12 cellular contexts compared by ENCODE assay signal in genomic region chr4:79348405-79348804, GRCh38. TPM values are rescaled to one million over a fixed set of nuclear protein-coding genes. Genes with fewer than 3 reads are reported as not detected.
"Had no signal": no experiment of that assay in that cellular context is flagged by ENCODE, and none has a peak within 500 bp of the region (broad histone marks: within the 10 kb centered on the region; RNA-seq: fewer than 3 reads in every experiment).

No MANE protein-coding gene starts in this region.

- H2AFZ ChIP-seq: GM23248, GM23338 had no signal

- H3K9me3 ChIP-seq: HAP-1 had no signal

- H3K36me3 ChIP-seq: HAP-1 had no signal

- H3K4me1 Mint-ChIP-seq: GM23338, H9 had no signal

- H3K4me3 Mint-ChIP-seq: GM23338, H9, HFFc6 had no signal

- ATAC-seq: GM23338, HCT116 had no signal

- H3K9ac ChIP-seq: GM23248 had no signal

- DNase-seq: GM23248, GOT3, H7, H9, HCEC 1CT, HFFc6 had no signal

- H3K4me2 ChIP-seq: GM23338 had no signal

- H3K4me3 ChIP-seq: GM23248, GM23338, HAP-1 had no signal

- H3K27ac Mint-ChIP-seq: GM23338, H9, HFFc6 had no signal

- H3K4me1 ChIP-seq: HAP-1 had no signal

- H3K27ac ChIP-seq: GM23248 had no signal

- FAIRE-seq: H1, H54 had no signal

RNA-seq across cellular contexts. Expression of gene NAA11, which starts 22.5 kb away (rescaled TPM):
- total RNA-seq: GM23248, GM23338, H1, H7, H9, HFFc6 had no signal
- polyA plus RNA-seq: GM23248, GM23338, H1 had no signal

RNA-seq across cellular contexts. Expression of gene GK2, which starts 59.6 kb away (rescaled TPM):
- total RNA-seq: GM23248, GM23338, H1, H4, H7, H9, HFFc6 had no signal
- polyA plus RNA-seq: GM23248, GM23338, H1 had no signal
